ENCODE assay signal across 29 cellular contexts in the genomic region with DNA sequence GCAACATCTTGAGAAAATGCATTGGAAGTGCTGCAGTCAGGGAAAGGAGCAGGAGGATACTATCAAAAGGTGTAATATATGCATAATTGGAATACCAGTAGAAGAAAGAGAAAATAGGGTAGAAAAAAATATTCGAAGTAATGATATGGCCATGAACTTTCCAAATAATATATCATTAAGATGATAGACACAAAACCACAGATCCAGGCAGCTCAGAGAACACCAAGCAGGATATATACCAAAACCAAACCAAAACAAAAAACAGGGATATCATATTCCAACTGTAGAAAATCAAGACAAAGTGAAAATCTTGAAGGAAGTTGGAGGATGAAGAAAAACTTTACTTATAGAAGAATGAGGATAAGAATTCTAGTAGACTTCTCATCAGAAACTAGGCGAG. TPM values are rescaled to one million over a fixed set of nuclear protein-coding genes. Genes with fewer than 3 reads are reported as not detected.
"Had no signal": no experiment of that assay in that cellular context is flagged by ENCODE, and none has a peak within 500 bp of the region (broad histone marks: within the 10 kb centered on the region; RNA-seq: fewer than 3 reads in every experiment).

No MANE protein-coding gene starts in this region.

- H3K36me3 Mint-ChIP-seq: stimulated activated effector memory CD8-positive, alpha-beta T cell treated with anti-CD3 and anti-CD28 coated beads, Interleukin-12 subunit alpha, Interleukin-12 subunit beta, amount 100 ng/mL, for 72 hours; stimulated activated memory B cell treated with anti-CD40 and anti-IgM and Interleukin-4, amounts not matched to agents 10 μg/mL and 1 μg/mL and 100 μg/mL, for 72 hours; type B pancreatic cell had no signal

- H3K27ac ChIP-seq: stomach, suprapubic skin, testis, thoracic aorta, thyroid gland, tibial artery, tibial nerve, transverse colon, upper lobe of left lung, uterus, vagina had no signal

- DNase-seq: stimulated activated CD4-positive, alpha-beta T cell treated with anti-CD3 and anti-CD28 coated beads, Interleukin-2, amount 100 ng/mL, for 48 hours; stimulated activated CD4-positive, alpha-beta T cell treated with anti-CD3 and anti-CD28 coated beads, Interleukin-4, amount 100 ng/mL, for 1 hour; stimulated activated CD4-positive, alpha-beta T cell treated with anti-CD3 and anti-CD28 coated beads, Interleukin-4, amount 100 ng/mL, for 24 hours; stimulated activated CD4-positive, alpha-beta T cell treated with anti-CD3 and anti-CD28 coated beads, Interleukin-4, amount 100 ng/mL, for 4 hours; stimulated activated CD8-positive, alpha-beta memory T cell treated with anti-CD3 and anti-CD28 coated beads, Interleukin-4, amount 100 ng/mL, for 48 hours; stimulated activated naive B cell treated with anti-CD40 and anti-IgM and Interleukin-4, amounts not matched to agents 10 μg/mL and 1 μg/mL and 100 μg/mL, for 72 hours; stimulated activated naive CD4-positive, alpha-beta T cell; stimulated activated naive CD4-positive, alpha-beta T cell treated with Interleukin-2 at 50 U/mL for 16 hours; stimulated activated naive CD8-positive, alpha-beta T cell treated with anti-CD3 and anti-CD28 coated beads, Interleukin-15, amount 100 ng/mL, for 72 hours; stimulated activated naive CD8-positive, alpha-beta T cell treated with anti-CD3 and anti-CD28 coated beads, Interleukin-15, Interleukin-2, amounts not matched to agents 100 U/mL and 50 U/mL, for 24 hours; stomach; substantia nigra; testis; thyroid gland; tibial artery; transverse colon; trophoblast cell; upper lobe of left lung; uterus had no signal

- H3K36me3 ChIP-seq: stomach, suprapubic skin, thoracic aorta, thyroid gland, tibial artery, tibial nerve, transverse colon, upper lobe of left lung, uterus, vagina had no signal

- H3K27me3 Mint-ChIP-seq: stimulated activated memory B cell treated with anti-CD40 and anti-IgM and Interleukin-4, amounts not matched to agents 10 μg/mL and 1 μg/mL and 100 μg/mL, for 72 hours; stimulated activated naive CD8-positive, alpha-beta T cell treated with anti-CD3 and anti-CD28 coated beads, Interleukin-15, amount 100 ng/mL, for 72 hours had no signal

- H3K9me3 ChIP-seq: stomach, suprapubic skin, testis, thoracic aorta, thyroid gland, tibial artery, tibial nerve, transverse colon, upper lobe of left lung, uterus, vagina had no signal

- H3K27me3 ChIP-seq: stomach, suprapubic skin, testis, thyroid gland, tibial artery, tibial nerve, transverse colon, upper lobe of left lung, uterus, vagina had no signal

- ATAC-seq: stimulated activated effector memory CD8-positive, alpha-beta T cell treated with anti-CD3 and anti-CD28 coated beads, Interleukin-12 subunit alpha, Interleukin-12 subunit beta, amount 100 ng/mL, for 72 hours; stimulated activated memory B cell treated with anti-CD40 and anti-IgM and Interleukin-4, amounts not matched to agents 10 μg/mL and 1 μg/mL and 100 μg/mL, for 72 hours; stimulated activated naive B cell treated with anti-CD40 and anti-IgM and Interleukin-4, amounts not matched to agents 10 μg/mL and 1 μg/mL and 100 μg/mL, for 72 hours; stimulated activated naive CD8-positive, alpha-beta T cell treated with anti-CD3 and anti-CD28 coated beads, Interleukin-15, amount 100 ng/mL, for 72 hours; stimulated activated naive CD8-positive, alpha-beta T cell treated with anti-CD3 and anti-CD28 coated beads, Interleukin-15, Interleukin-2, amounts not matched to agents 100 U/mL and 50 U/mL, for 24 hours had no signal

- FAIRE-seq: urothelium cell line had no signal

- H3K9me3 Mint-ChIP-seq: stimulated activated effector memory CD8-positive, alpha-beta T cell treated with anti-CD3 and anti-CD28 coated beads, Interleukin-12 subunit alpha, Interleukin-12 subunit beta, amount 100 ng/mL, for 72 hours; stimulated activated memory B cell treated with anti-CD40 and anti-IgM and Interleukin-4, amounts not matched to agents 10 μg/mL and 1 μg/mL and 100 μg/mL, for 72 hours; type B pancreatic cell had no signal

- H3K4me3 ChIP-seq: stomach, suprapubic skin, testis, thoracic aorta, thyroid gland, tibial artery, tibial nerve, transverse colon, upper lobe of left lung, uterus, vagina had no signal

- H3K27ac Mint-ChIP-seq: stimulated activated memory B cell treated with anti-CD40 and anti-IgM and Interleukin-4, amounts not matched to agents 10 μg/mL and 1 μg/mL and 100 μg/mL, for 72 hours; stimulated activated naive B cell treated with anti-CD40 and anti-IgM and Interleukin-4, amounts not matched to agents 10 μg/mL and 1 μg/mL and 100 μg/mL, for 72 hours; type B pancreatic cell had no signal

- H3K4me3 Mint-ChIP-seq: stimulated activated effector memory CD8-positive, alpha-beta T cell treated with anti-CD3 and anti-CD28 coated beads, Interleukin-12 subunit alpha, Interleukin-12 subunit beta, amount 100 ng/mL, for 72 hours; stimulated activated memory B cell treated with anti-CD40 and anti-IgM and Interleukin-4, amounts not matched to agents 10 μg/mL and 1 μg/mL and 100 μg/mL, for 72 hours; stimulated activated naive B cell treated with anti-CD40 and anti-IgM and Interleukin-4, amounts not matched to agents 10 μg/mL and 1 μg/mL and 100 μg/mL, for 72 hours; stimulated activated naive CD8-positive, alpha-beta T cell treated with anti-CD3 and anti-CD28 coated beads, Interleukin-15, Interleukin-2, amounts not matched to agents 100 ng/mL and 50 ng/mL, for 24 hours; type B pancreatic cell had no signal

- H3K4me1 ChIP-seq: stomach, suprapubic skin, testis, thyroid gland, tibial artery, tibial nerve, transverse colon, upper lobe of left lung, uterus, vagina had no signal

- H3K4me1 Mint-ChIP-seq: stimulated activated memory B cell treated with anti-CD40 and anti-IgM and Interleukin-4, amounts not matched to agents 10 μg/mL and 1 μg/mL and 100 μg/mL, for 72 hours had no signal

RNA-seq across cellular contexts. Expression of gene PCYT1B, which starts 36.9 kb away (rescaled TPM):
- total RNA-seq: subcutaneous adipose tissue, vagina had no signal
